Comparison of ENCODE assay signal across 1 cellular context in the genomic region with DNA sequence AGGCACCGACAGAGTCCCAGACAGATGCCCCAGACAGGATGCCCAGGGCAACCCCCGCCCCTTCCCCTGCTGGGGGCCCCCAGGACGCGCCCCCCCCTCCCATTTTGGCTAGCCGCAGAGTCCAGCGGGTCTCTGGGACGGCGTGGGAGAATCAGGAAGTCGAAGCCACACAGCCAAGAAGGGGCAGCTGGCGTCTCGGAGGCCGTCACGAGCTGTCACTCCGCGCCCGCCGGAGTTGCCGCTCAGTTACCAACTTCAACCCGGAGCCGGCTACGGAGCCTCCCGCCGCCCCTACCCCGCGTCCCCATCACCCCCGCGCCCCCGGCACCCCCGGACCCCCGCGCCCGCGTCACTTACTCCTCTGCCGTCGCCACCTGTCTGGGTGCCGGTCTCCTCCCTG.
TF ChIP-seq lines count a peak whose summit lies in the region.

No MANE protein-coding gene starts in this region.

TF ChIP-seq in H1, 55 proteins besides CTCF, POLR2A, EP300 and RAD21:
- TF ChIP-seq KDM4A (IDR thresholded peaks at IDR 0.05; ENCODE audit: low read depth, low read length, severe bottlenecking): peak; percentile 36
- TF ChIP-seq, protein P1, sequence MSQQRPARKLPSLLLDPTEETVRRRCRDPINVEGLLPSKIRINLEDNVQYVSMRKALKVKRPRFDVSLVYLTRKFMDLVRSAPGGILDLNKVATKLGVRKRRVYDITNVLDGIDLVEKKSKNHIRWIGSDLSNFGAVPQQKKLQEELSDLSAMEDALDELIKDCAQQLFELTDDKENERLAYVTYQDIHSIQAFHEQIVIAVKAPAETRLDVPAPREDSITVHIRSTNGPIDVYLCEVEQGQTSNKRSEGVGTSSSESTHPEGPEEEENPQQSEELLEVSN (IDR thresholded peaks at IDR 0.05): peak; percentile 29; the same call in 1 of the 2 replicates
TF ChIP-seq in H1: peak in this region for 2; not testable (repeated sequence) for 53.
